Comparison of ENCODE assay signal across 15 cellular contexts in the genomic region with DNA sequence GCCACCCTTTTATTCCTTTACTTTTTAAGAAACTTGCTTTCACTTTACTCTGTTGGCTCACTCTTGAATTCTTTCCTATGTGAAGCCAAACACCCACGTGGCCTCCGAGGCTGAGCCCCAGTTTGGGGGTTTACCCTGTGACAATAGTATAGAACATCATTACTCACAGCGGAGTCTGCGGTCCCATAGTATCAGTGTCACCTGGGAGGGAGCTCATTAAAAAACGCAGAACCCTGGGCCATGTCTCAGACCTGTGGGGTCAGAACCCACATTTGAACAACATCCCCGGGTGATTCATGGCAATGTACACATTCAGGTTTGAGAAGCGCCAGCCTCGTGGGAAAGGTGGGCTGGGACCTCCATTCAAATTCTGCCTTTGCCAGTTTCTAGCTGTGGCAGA. TPM values are rescaled to one million over a fixed set of nuclear protein-coding genes. Genes with fewer than 3 reads are reported as not detected.
DNase-seq lines count a peak whose midpoint lies in the region; ATAC-seq and TF ChIP-seq lines count a peak whose summit lies in the region.
"Had no signal": no experiment of that assay in that cellular context is flagged by ENCODE, and none has a peak within 500 bp of the region (broad histone marks: within the 10 kb centered on the region; RNA-seq: fewer than 3 reads in every experiment).

No MANE protein-coding gene starts in this region.

- CTCF ChIA-PET in mammary epithelial cell (lab: Charles Lee; ENCODE audit: low non-redundant PET) = no interaction called here

- intact Hi-C loops in mammary epithelial cell (cut with micrococcal nuclease) (loop anchor here (1.0 kb wide), 1 partner anchor 21 kb away; no protein-coding TSS in a partner anchor), breast epithelium (cut with DNase I; ENCODE audit: low total_unique reads) (no loop called here)

- H3K4me3 Mint-ChIP-seq in activated T-helper 17 cell treated with anti-CD3 and anti-CD28 coated beads, Interleukin-2, amount 50 U/mL, for 72 hours = peak overlapping the region; percentile 67
- H3K4me3 Mint-ChIP-seq in stimulated activated naive CD8-positive, alpha-beta T cell treated with anti-CD3 and anti-CD28 coated beads, Interleukin-15, amount 100 ng/mL, for 72 hours = peak overlapping the region; percentile 23 to 24

- WGBS in mammary epithelial cell (ENCODE audit: low coverage, missing lambda C conversion rate) = 81% methylated on average over 6 of the region's 8 CpGs

- H3K27me3 ChIP-seq in mammary epithelial cell (ENCODE audit: insufficient read depth, low read length) = no peaks in the 10 kb centered on the region
- no peaks in the 10 kb centered on the region for H3K27me3 ChIP-seq in breast epithelium
- H3K27me3 ChIP-seq: heart left ventricle, transverse colon had no signal

- H3K27ac Mint-ChIP-seq in activated T-helper 17 cell treated with anti-CD3 and anti-CD28 coated beads, Interleukin-2, amount 50 U/mL, for 72 hours = peak overlapping the region; percentile 74
- H3K27ac Mint-ChIP-seq in stimulated activated naive CD8-positive, alpha-beta T cell treated with anti-CD3 and anti-CD28 coated beads, Interleukin-15, amount 100 ng/mL, for 72 hours = peak overlapping the region; percentile 53 to 69

- H3K4me3 ChIP-seq in mammary epithelial cell (replicated peaks in 1 of 3; ENCODE audit: insufficient read depth in 1 of 3, low read depth in 2 of 3, low read length in 3 of 3) = no peak overlapping the region
- H3K4me3 ChIP-seq in breast epithelium = no peak overlapping the region
- H3K4me3 ChIP-seq: heart left ventricle, transverse colon had no signal

- H3K4me2 ChIP-seq in mammary epithelial cell (ENCODE audit: insufficient read depth, low read depth, low read length) = no peak overlapping the region

- no peaks in the 10 kb centered on the region for H3K27me3 Mint-ChIP-seq in activated T-helper 17 cell treated with anti-CD3 and anti-CD28 coated beads, Interleukin-2, amount 50 U/mL, for 72 hours
- H3K27me3 Mint-ChIP-seq in stimulated activated naive CD8-positive, alpha-beta T cell treated with anti-CD3 and anti-CD28 coated beads, Interleukin-15, amount 100 ng/mL, for 72 hours = no peaks in the 10 kb centered on the region

- DNase-seq in mammary epithelial cell (no peak), breast epithelium (ENCODE audit: low spot score in 2 of 2) (no peak), dedifferentiated amniotic fluid mesenchymal stem cell (ENCODE audit: extremely low spot score) (no peak), NCI-H2171 treated with DMSO at 0.1 percent for 48 hours (lab: John Stamatoyannopoulos, UW) (no peak)
- peak; percentile 48 to 69 for DNase-seq in stimulated activated CD4-positive, alpha-beta T cell treated with anti-CD3 and anti-CD28 coated beads, Interleukin-15, amount 100 ng/mL, for 48 hours (ENCODE audit: low read depth in 2 of 2)
- DNase-seq in stimulated activated naive CD8-positive, alpha-beta T cell treated with anti-CD3 and anti-CD28 coated beads, Interleukin-15, amount 100 ng/mL, for 72 hours = peak; percentile 21 to 45
- DNase-seq: Caco-2, heart left ventricle, kidney glomerular epithelial cell, NCI-H187 treated with DMSO at 0.1 percent for 48 hours, posterior cingulate gyrus, T1000, transverse colon had no signal

- no peaks in the 10 kb centered on the region for H3K36me3 ChIP-seq in mammary epithelial cell (ENCODE audit: insufficient read depth, low read length)
- H3K36me3 ChIP-seq in breast epithelium = no peaks in the 10 kb centered on the region
- H3K36me3 ChIP-seq: heart left ventricle, transverse colon had no signal

- H3K9me3 ChIP-seq in mammary epithelial cell (replicated peaks; ENCODE audit: insufficient read depth, low read length) (no peaks in the 10 kb centered on the region), breast epithelium (no peaks in the 10 kb centered on the region)
- H3K9me3 ChIP-seq: Caco-2, heart left ventricle, transverse colon had no signal

- in situ Hi-C loops in mammary epithelial cell (cut with MboI; ENCODE audit: low sequenced_read_pairs in 2 of 2) = no loop called here

- H3K27ac ChIP-seq in mammary epithelial cell (ENCODE audit: insufficient read depth, low read depth, low read length) (no peak overlapping the region), breast epithelium (no peak overlapping the region)
- H3K27ac ChIP-seq: heart left ventricle, transverse colon had no signal

- H3K4me1 ChIP-seq in mammary epithelial cell (ENCODE audit: insufficient read depth, low read length) (no peaks in the 10 kb centered on the region), breast epithelium (no peaks in the 10 kb centered on the region)

- H3K79me2 ChIP-seq in mammary epithelial cell (ENCODE audit: insufficient read depth, low read length) = no peaks in the 10 kb centered on the region

- no peak overlapping the region for H2AFZ ChIP-seq in mammary epithelial cell (ENCODE audit: low read depth, low read length)

- TSS peak; percentile 71 for BruUV-seq in mammary epithelial cell (replicated peaks; lab: Mats Ljungman, UMichigan)

- no peaks in the 10 kb centered on the region for H4K20me1 ChIP-seq in mammary epithelial cell (ENCODE audit: insufficient read depth, low read length)

- no peaks in the 10 kb centered on the region for H3K36me3 Mint-ChIP-seq in activated T-helper 17 cell treated with anti-CD3 and anti-CD28 coated beads, Interleukin-2, amount 50 U/mL, for 72 hours (ENCODE audit: low read depth)

- TF ChIP-seq POLR2A in breast epithelium (IDR thresholded peaks at IDR 0.05) = no peak

- dilution Hi-C loops in mammary epithelial cell (cut with HindIII; ENCODE audit: low sequenced_read_pairs) = no loop called here

- ATAC-seq in activated T-helper 17 cell treated with anti-CD3 and anti-CD28 coated beads, Interleukin-2, amount 50 U/mL, for 72 hours (replicated peaks) = peak; percentile 98
- ATAC-seq in stimulated activated naive CD8-positive, alpha-beta T cell treated with anti-CD3 and anti-CD28 coated beads, Interleukin-15, amount 100 ng/mL, for 72 hours = peak; percentile 91
- ATAC-seq in GM21390 (IDR thresholded peaks at IDR 0.05; ENCODE audit: unreplicated experiment) = no peak
- ATAC-seq: heart left ventricle had no signal

- no peak overlapping the region for H3K9ac ChIP-seq in mammary epithelial cell (ENCODE audit: insufficient read depth, low read length)

- H3K9me3 Mint-ChIP-seq in activated T-helper 17 cell treated with anti-CD3 and anti-CD28 coated beads, Interleukin-2, amount 50 U/mL, for 72 hours = no peaks in the 10 kb centered on the region
- H3K9me3 Mint-ChIP-seq in stimulated activated naive CD8-positive, alpha-beta T cell treated with anti-CD3 and anti-CD28 coated beads, Interleukin-15, amount 100 ng/mL, for 72 hours = no peaks in the 10 kb centered on the region

- H3K4me1 Mint-ChIP-seq in activated T-helper 17 cell treated with anti-CD3 and anti-CD28 coated beads, Interleukin-2, amount 50 U/mL, for 72 hours = peaks cover 9% of the 10 kb centered on the region
- peaks cover 18% of the 10 kb centered on the region for H3K4me1 Mint-ChIP-seq in stimulated activated naive CD8-positive, alpha-beta T cell treated with anti-CD3 and anti-CD28 coated beads, Interleukin-15, amount 100 ng/mL, for 72 hours

- TF ChIP-seq CTCF in mammary epithelial cell (conservative IDR thresholded peaks at IDR 0.05 in 1 of 2, IDR thresholded peaks at IDR 0.05 in 1 of 2; ENCODE audit: extremely low read depth in 1 of 2, insufficient read depth in 1 of 2, low read depth in 1 of 2, low read length in 2 of 2) (no peak), breast epithelium (IDR thresholded peaks at IDR 0.05) (no peak)

RNA-seq across cellular contexts. Expression of a gene that starts 36.0 kb away (rescaled TPM):
- 10 to 100 TPM; 11.4 to 19.0 TPM for total RNA-seq in mammary epithelial cell
- 5.2 TPM for polyA plus RNA-seq in mammary epithelial cell
- polyA minus RNA-seq in mammary epithelial cell = 1.2 TPM
- 10 to 100 TPM; 32.4 to 60.7 (median 36.6) TPM for total RNA-seq in breast epithelium
- 1 to 10 TPM; 8.4 to 9.4 TPM for total RNA-seq in activated T-helper 17 cell treated with anti-CD3 and anti-CD28 coated beads, Interleukin-2, amount 50 U/mL, for 72 hours

Comparison
In these comparisons a context has a peak if more than half of its experiments do, and no peak if none do; other contexts are left out.
1. DNase-seq: peak in stimulated activated CD4-positive, alpha-beta T cell treated with anti-CD3 and anti-CD28 coated beads, Interleukin-15, amount 100 ng/mL, for 48 hours (2 of 2) and stimulated activated naive CD8-positive, alpha-beta T cell treated with anti-CD3 and anti-CD28 coated beads, Interleukin-15, amount 100 ng/mL, for 72 hours (2 of 2); none in mammary epithelial cell (single experiment), breast epithelium (0 of 2), dedifferentiated amniotic fluid mesenchymal stem cell (single experiment) and NCI-H2171 treated with DMSO at 0.1 percent for 48 hours (single experiment).